Comparison of ENCODE assay signal across 8 cellular contexts in genomic region chr11:65525659-65526480, GRCh38. TPM values are rescaled to one million over a fixed set of nuclear protein-coding genes. Genes with fewer than 3 reads are reported as not detected.
A peak's percentile ranks its signal among the peaks of the same experiment; 100 is the strongest.
DNase-seq lines count a peak whose midpoint lies in the region; ATAC-seq, FAIRE-seq and TF ChIP-seq lines count a peak whose summit lies in the region.

No MANE protein-coding gene starts in this region.

- peaks cover 17% of the 10 kb centered on the region for H3K36me3 ChIP-seq in GM06990 (ENCODE audit: control insufficient read depth, insufficient read depth, low read length)
- H3K36me3 ChIP-seq in SU-DHL-6 (ENCODE audit: low read length) = no peaks in the 10 kb centered on the region
- peaks cover under 1 to 47% of the 10 kb centered on the region in 2 donors for H3K36me3 ChIP-seq in psoas muscle (ENCODE audit: insufficient read depth in 1 of 2, low read depth in 1 of 2)

- H3K4me3 ChIP-seq in GM06990 (replicated peaks; ENCODE audit: low read depth, low read length) = peak overlapping the region; percentile 67
- H3K4me3 ChIP-seq in SU-DHL-6 (ENCODE audit: insufficient read depth, low read length, poor library complexity, severe bottlenecking) = peak overlapping the region; percentile 96
- peak overlapping the region; percentile 79 for H3K4me3 ChIP-seq in fibroblast of pulmonary artery (replicated peaks; ENCODE audit: low read depth, low read length)
- peak overlapping the region; percentile 100 for H3K4me3 ChIP-seq in psoas muscle

- FAIRE-seq in H54 (lab: Jason Lieb, UNC) = no peak

- no peaks in the 10 kb centered on the region; the same call in 1 of the 2 replicates for H3F3A ChIP-seq in SU-DHL-6 (ENCODE audit: insufficient read depth)

- no peak for ATAC-seq in psoas muscle
- ATAC-seq in HG02981 (IDR thresholded peaks at IDR 0.05; ENCODE audit: unreplicated experiment) = no peak
- no peak for ATAC-seq in GM18861 (IDR thresholded peaks at IDR 0.05; ENCODE audit: unreplicated experiment)

- H3K4me1 ChIP-seq in psoas muscle = peaks cover 17% of the 10 kb centered on the region

- peak overlapping the region; percentile 90 for H3K9ac ChIP-seq in SU-DHL-6 (ENCODE audit: low read length)

- intact Hi-C loops in psoas muscle (cut with DNase I) = no loop called here

- H3K4me2 ChIP-seq in SU-DHL-6 (ENCODE audit: low read depth, low read length, poor library complexity, severe bottlenecking) = peak overlapping the region; percentile 89

- no peak for DNase-seq in GM06990 (ENCODE audit: extremely low read depth, insufficient read length)
- no peak for DNase-seq in fibroblast of pulmonary artery (ENCODE audit: low read depth)
- peak in 1 of 2 donors; percentile 55 for DNase-seq in psoas muscle
- no peak for DNase-seq in activated gamma-delta T cell (lab: John Stamatoyannopoulos, UW)
- DNase-seq in H54 (ENCODE audit: insufficient read length, low spot score) = no peak

- H4K20me1 ChIP-seq in SU-DHL-6 (ENCODE audit: low read depth, low read length) = no peaks in the 10 kb centered on the region

- H3K9me2 ChIP-seq in SU-DHL-6 (replicated peaks; ENCODE audit: insufficient read depth, low read length) = no peaks in the 10 kb centered on the region

- 56 to 58% (median 56%) methylated on average over 24 to 26 of the region's 26 CpGs for WGBS in psoas muscle, 3 donors

- H3K79me2 ChIP-seq in SU-DHL-6 (ENCODE audit: insufficient read depth, low read length) = peaks cover 5% of the 10 kb centered on the region; the same call in 1 of the 2 replicates

- H2AFZ ChIP-seq in SU-DHL-6 (ENCODE audit: low read depth, low read length, severe bottlenecking) = peak overlapping the region; percentile 81

- no peak for TF ChIP-seq POLR2A in H54 (IDR thresholded peaks at IDR 0.05; ENCODE audit: low read depth, low read length)

- H3K27ac ChIP-seq in SU-DHL-6 (ENCODE audit: low read depth, low read length) (0 out of 2 replicates have a peak overlapping the region, but pooled peaks have one; percentile 40), psoas muscle (peak overlapping the region; percentile 98)

- TF ChIP-seq CTCF in GM06990 (IDR thresholded peaks at IDR 0.05; ENCODE audit: insufficient read depth, low read length, poor library complexity, severe bottlenecking) = no peak
- TF ChIP-seq CTCF in SU-DHL-6 (IDR thresholded peaks at IDR 0.05; ENCODE audit: insufficient read depth, low read length, poor library complexity, severe bottlenecking) = no peak
- TF ChIP-seq CTCF in fibroblast of pulmonary artery (IDR thresholded peaks at IDR 0.05; ENCODE audit: low read length, missing control alignments) = no peak
- no peak for TF ChIP-seq CTCF in psoas muscle (IDR thresholded peaks at IDR 0.05)

- H3K27me3 ChIP-seq in GM06990 (replicated peaks; ENCODE audit: control insufficient read depth, insufficient read depth, low read length) (no peaks in the 10 kb centered on the region), SU-DHL-6 (ENCODE audit: low read length) (no peaks in the 10 kb centered on the region), psoas muscle (ENCODE audit: insufficient read depth in 3 of 3, low read length in 2 of 3) (no peaks in the 10 kb centered on the region)

- no peaks in the 10 kb centered on the region for H3K9me3 ChIP-seq in SU-DHL-6 (ENCODE audit: insufficient read depth, low read length)
- H3K9me3 ChIP-seq in psoas muscle = no peaks in the 10 kb centered on the region

RNA-seq across cellular contexts. Expression of gene SCYL1, which starts 1.0 kb away (rescaled TPM):
- 100 to 1,000 TPM in 1 of 4 donors, 10 to 100 TPM in 3; 77.8 to 106 (median 92.6) TPM for total RNA-seq in psoas muscle
- polyA plus RNA-seq in psoas muscle = 10 to 100 TPM; 66.9 to 87.4 (median 79.4) TPM

RNA-seq across cellular contexts. Expression of gene MALAT1, which starts 27.0 kb away (rescaled TPM):
- total RNA-seq in psoas muscle = over 10,000 TPM in 1 of 4 donors, 1,000 to 10,000 TPM in 3; 3,071 to 11,376 (median 4,986) TPM
- 100 to 1,000 TPM; 102 to 846 (median 299) TPM for polyA plus RNA-seq in psoas muscle

RNA-seq across cellular contexts. Expression of gene LTBP3, which starts 32.3 kb away (rescaled TPM):
- 10 to 100 TPM; 27.9 to 82.3 (median 51.4) TPM for total RNA-seq in psoas muscle
- polyA plus RNA-seq in psoas muscle = 10 to 100 TPM; 12.7 to 19.2 (median 17.2) TPM

RNA-seq across cellular contexts. Expression of gene ZNRD2, which starts 44.4 kb away (rescaled TPM):
- 10 to 100 TPM; 31.6 to 43.5 (median 38.0) TPM for total RNA-seq in psoas muscle
- 100 to 1,000 TPM in 1 of 3 donors, 10 to 100 TPM in 2; 58.8 to 118 (median 94.2) TPM for polyA plus RNA-seq in psoas muscle

RNA-seq across cellular contexts. Expression of gene FAM89B, which starts 46.5 kb away (rescaled TPM):
- 100 to 1,000 TPM in 1 of 4 donors, 10 to 100 TPM in 3; 59.0 to 110 (median 66.9) TPM for total RNA-seq in psoas muscle
- 100 to 1,000 TPM in 1 of 3 donors, 10 to 100 TPM in 2; 66.9 to 112 (median 67.4) TPM for polyA plus RNA-seq in psoas muscle
